ENCODE assay signal across 8 cellular contexts in the genomic region with DNA sequence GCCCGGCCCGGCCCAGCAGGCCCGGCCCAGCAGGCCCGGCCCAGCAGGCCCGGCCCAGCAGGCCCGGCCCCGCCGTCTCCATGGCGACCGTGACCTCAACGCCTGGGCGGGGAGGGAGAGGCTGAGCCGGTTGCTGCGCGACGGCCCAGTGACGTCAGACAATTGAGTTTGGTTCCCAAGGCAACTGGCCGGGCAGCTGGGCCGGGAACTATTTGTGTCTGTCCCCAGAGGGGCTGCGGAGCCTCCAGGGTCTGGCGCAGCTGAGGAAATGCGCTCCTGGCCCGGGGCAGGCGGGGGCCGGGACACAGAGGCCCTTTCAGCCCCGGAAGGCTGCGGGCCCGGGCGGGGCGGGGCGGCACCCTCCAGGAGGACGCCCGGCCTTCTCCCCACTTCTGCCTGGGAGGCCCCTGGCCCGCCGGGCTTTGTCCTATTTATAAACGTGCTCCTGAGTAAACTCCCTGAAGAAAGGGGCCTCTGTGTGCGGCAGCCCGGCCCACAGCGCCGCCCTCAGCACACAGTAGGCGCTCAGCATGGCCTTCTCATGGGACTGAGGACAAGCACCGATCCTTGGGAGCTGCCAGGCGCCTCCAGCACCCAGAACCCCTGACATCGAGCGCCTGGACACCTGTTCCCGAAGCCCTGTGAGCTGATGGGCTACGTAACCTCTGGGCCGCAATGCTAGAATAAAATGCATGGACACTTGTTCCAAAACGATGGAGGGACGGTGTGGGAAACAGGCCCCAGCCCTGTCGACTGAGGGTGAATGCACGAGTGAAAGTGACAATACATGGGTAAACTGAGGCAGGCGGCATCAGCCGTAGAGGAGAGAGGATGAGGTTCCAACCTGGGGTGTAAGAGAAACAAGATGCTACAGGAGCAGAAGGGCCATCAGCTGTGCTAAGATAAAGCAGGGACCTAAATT. TPM values are rescaled to one million over a fixed set of nuclear protein-coding genes. Genes with fewer than 3 reads are reported as not detected.
DNase-seq lines count a peak whose midpoint lies in the region; ATAC-seq and TF ChIP-seq lines count a peak whose summit lies in the region.

No MANE protein-coding gene starts in this region.

- no peak for TF ChIP-seq CTCF in foreskin keratinocyte (conservative IDR thresholded peaks at IDR 0.05)

- H3K9ac ChIP-seq in stomach smooth muscle (ENCODE audit: low read length in 2 of 2): peak overlapping the region; percentile 91 to 95

- H3K27me3 ChIP-seq in foreskin keratinocyte: no peaks in the 10 kb centered on the region
- no peaks in the 10 kb centered on the region for H3K27me3 ChIP-seq in neuron (ENCODE audit: insufficient read depth, low read length)
- no peaks in the 10 kb centered on the region for H3K27me3 ChIP-seq in stomach smooth muscle (ENCODE audit: control insufficient read depth in 1 of 2, insufficient read depth in 2 of 2, low read length in 2 of 2)

- peak; percentile 87 for ATAC-seq in foreskin keratinocyte

- no peaks in the 10 kb centered on the region for H3K4me1 ChIP-seq in foreskin keratinocyte
- H3K4me1 ChIP-seq in neuron (ENCODE audit: insufficient read depth, low read length): peaks cover 34% of the 10 kb centered on the region
- H3K4me1 ChIP-seq in stomach smooth muscle (ENCODE audit: control insufficient read depth, insufficient read depth, low read length): peaks cover 55% of the 10 kb centered on the region

- H3K4me3 ChIP-seq in neuron (ENCODE audit: low read length) (peak overlapping the region; percentile 52), stomach smooth muscle (ENCODE audit: low read length in 2 of 2) (peak overlapping the region; percentile 60 to 74)

- H2AFZ ChIP-seq in neuron (ENCODE audit: low read depth, low read length): peak overlapping the region; percentile 60

- H3K27ac ChIP-seq in foreskin keratinocyte (peak overlapping the region; percentile 85), stomach smooth muscle (ENCODE audit: low read length) (peak overlapping the region; percentile 100)

- H3K36me3 ChIP-seq in neuron (ENCODE audit: insufficient read depth, low read length) (no peaks in the 10 kb centered on the region), stomach smooth muscle (ENCODE audit: control insufficient read depth in 2 of 2, insufficient read depth in 2 of 2, low read length in 2 of 2) (no peaks in the 10 kb centered on the region)

- H3K9me3 ChIP-seq in neuron (ENCODE audit: low read length) (no peaks in the 10 kb centered on the region), stomach smooth muscle (ENCODE audit: control insufficient read depth in 2 of 2, low read length in 2 of 2) (no peaks in the 10 kb centered on the region)

- DNase-seq in EH (ENCODE audit: low read depth) (peak; percentile 97), H4 (ENCODE audit: low spot score) (peak; percentile 96), M059J (ENCODE audit: low read depth) (peak; percentile 97), SIG-M5 (lab: John Stamatoyannopoulos, UW) (peak; percentile 25), foreskin keratinocyte (peak; percentile 72 to 85)
- peak; percentile 88 for DNase-seq in activated gamma-delta T cell treated with anti-CD3 and anti-CD28 coated beads, Interleukin-2, amount 50 U/mL, for 16 hours (ENCODE audit: low read depth)

RNA-seq across cellular contexts. Expression of a gene that starts 12.3 kb away (rescaled TPM):
- total RNA-seq in H4 (2014; rRNA removed; shearing (Covaris generic)): not detected in 2 replicates
- not detected in 2 replicates for total RNA-seq in M059J (2014; rRNA removed; shearing (Covaris generic))
- not detected in 2 replicates for total RNA-seq in foreskin keratinocyte
- polyA plus RNA-seq in foreskin keratinocyte: not detected in 2 replicates

Comparison
In these comparisons a context has a peak if more than half of its experiments do, and no peak if none do; other contexts are left out.
1. Peak in every context shown above with its lines: DNase-seq, ATAC-seq, H3K4me3 ChIP-seq and H3K27ac ChIP-seq.
2. DNase-seq: peak in every context shown above with its lines; median percentile 97 in EH; 97 in M059J; 96 in H4; 88 in activated gamma-delta T cell treated with anti-CD3 and anti-CD28 coated beads, Interleukin-2, amount 50 U/mL, for 16 hours; 78 in foreskin keratinocyte; 25 in SIG-M5.